Comparison of ENCODE assay signal across 24 cellular contexts in the genomic region with DNA sequence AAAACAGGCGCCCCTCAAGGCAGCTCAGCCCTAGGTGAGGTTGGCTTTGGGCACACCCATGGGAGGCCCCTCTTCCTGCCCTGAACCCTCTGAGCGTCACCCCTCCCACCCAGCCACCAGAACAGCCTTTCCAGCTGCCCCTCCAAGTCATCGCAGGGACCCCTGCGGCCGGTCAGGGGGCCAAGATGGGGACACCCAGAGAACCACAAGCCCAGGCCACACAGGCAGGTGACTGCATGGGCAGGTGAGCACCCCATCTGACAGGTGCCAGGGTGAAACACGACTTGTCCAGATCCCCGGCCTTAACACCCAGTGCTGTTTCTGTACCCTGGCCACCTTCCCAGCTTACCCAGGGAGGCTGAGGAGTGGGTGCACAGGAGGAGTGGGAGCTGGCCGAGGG. TPM values are rescaled to one million over a fixed set of nuclear protein-coding genes. Genes with fewer than 3 reads are reported as not detected.
DNase-seq lines count a peak whose midpoint lies in the region; ATAC-seq and TF ChIP-seq lines count a peak whose summit lies in the region.
"Had no signal": no experiment of that assay in that cellular context is flagged by ENCODE, and none has a peak within 500 bp of the region (broad histone marks: within the 10 kb centered on the region; RNA-seq: fewer than 3 reads in every experiment).

No MANE protein-coding gene starts in this region.

- CTCF ChIA-PET in HCT116 (lab: Charles Lee) = no interaction called here

- DNase-seq in HCT116 (ENCODE audit: low read depth, low spot score) (no peak), body of pancreas (no peak), left lobe of liver (ENCODE audit: low spot score) (no peak), cortex of kidney (lab: John Stamatoyannopoulos, UW) (no peak), cerebellar nuclear complex (lab: John Stamatoyannopoulos, UW) (no peak), posterior vena cava (ENCODE audit: low spot score) (no peak), KG1 (lab: John Stamatoyannopoulos, UW) (no peak)
- DNase-seq: activated CD4-positive, alpha-beta T cell treated with anti-CD3 and anti-CD28 coated beads for 36 hours; activated CD8-positive, alpha-beta T cell treated with anti-CD3 and anti-CD28 coated beads, Interleukin-2, amount 10 ng/mL, durations not matched to agents 7 days and 5 days; activated gamma-delta T cell; activated naive CD8-positive, alpha-beta T cell treated with anti-CD3 and anti-CD28 coated beads, Interleukin-2, amount 10 ng/mL, durations not matched to agents 7 days and 5 days; activated T-cell treated with anti-CD3 and anti-CD28 coated beads for 4 hours; CD4-positive, CD25-positive, alpha-beta regulatory T cell; naive B cell; NCI-H1436; NCI-H2081 treated with DMSO at 0.1 percent for 48 hours; NCI-H446 treated with DMSO at 0.1 percent for 48 hours; occipital lobe; small intestine; stimulated activated CD4-positive, alpha-beta T cell treated with anti-CD3 and anti-CD28 coated beads, Interleukin-2, amount 100 ng/mL, for 24 hours; T-helper 2 cell had no signal

- RAD21 ChIA-PET in HCT116 (lab: Charles Lee; ENCODE audit: low non-redundant PET in 1 of 2, low total read pairs in 2 of 2, uncharacterized antibody in 2 of 2, unreplicated experiment in 2 of 2) = no interaction called here

- no peak for TF ChIP-seq RAD21 in HCT116 (IDR thresholded peaks at IDR 0.05; ENCODE audit: low read depth)

- H3K4me1 ChIP-seq in HCT116 (ENCODE audit: control insufficient read depth in 1 of 2, insufficient read depth in 2 of 2, low read length in 2 of 2) (peaks cover 20 to 23% of the 10 kb centered on the region in 2 experiments), body of pancreas (peaks cover 33% of the 10 kb centered on the region), subcutaneous abdominal adipose tissue (ENCODE audit: control insufficient read depth in 5 of 5, insufficient read depth in 5 of 5, low read length in 5 of 5) (peaks cover 5 to 69% (median 50%) of the 10 kb centered on the region in 5 donors)
- H3K4me1 ChIP-seq: HAP-1 had no signal

- 0 out of 2 replicates have a peak overlapping the region, but pooled peaks have one; percentile 79 for H3K4me2 ChIP-seq in HCT116 (ENCODE audit: low read length)
- H3K4me2 ChIP-seq: KMS-11 had no signal

- no peaks in the 10 kb centered on the region for H3K36me3 ChIP-seq in HCT116 (ENCODE audit: control insufficient read depth in 1 of 2, insufficient read depth in 2 of 2, low read length in 2 of 2)
- H3K36me3 ChIP-seq in body of pancreas (replicated peaks in 1 of 2; ENCODE audit: insufficient read depth in 1 of 2, low read depth in 2 of 2) = no peaks in the 10 kb centered on the region
- H3K36me3 ChIP-seq in subcutaneous abdominal adipose tissue (ENCODE audit: control insufficient read depth in 5 of 5, insufficient read depth in 5 of 5, low read length in 5 of 5) = no peaks in the 10 kb centered on the region
- H3K36me3 ChIP-seq: HAP-1 had no signal

- H3K9me3 ChIP-seq in HCT116 (ENCODE audit: control insufficient read depth in 1 of 2, insufficient read depth in 1 of 2, low read depth in 1 of 2, low read length in 2 of 2) = no peaks in the 10 kb centered on the region
- no peaks in the 10 kb centered on the region for H3K9me3 ChIP-seq in body of pancreas
- no peaks in the 10 kb centered on the region for H3K9me3 ChIP-seq in subcutaneous abdominal adipose tissue (ENCODE audit: control insufficient read depth in 5 of 5, low read length in 5 of 5)
- H3K9me3 ChIP-seq: HAP-1 had no signal

- H3K27ac ChIP-seq in HCT116 (ENCODE audit: low read depth, low read length) (no peak overlapping the region), body of pancreas (peak overlapping the region in 3 of 4 donors; percentile 38 to 68 (median 62)), subcutaneous abdominal adipose tissue (ENCODE audit: low read depth, low read length) (peak overlapping the region; percentile 30)
- H3K27ac ChIP-seq: KMS-11 had no signal

- TF ChIP-seq CTCF in HCT116 (IDR thresholded peaks at IDR 0.05 in 2 of 3, conservative IDR thresholded peaks at IDR 0.05 in 1 of 3; ENCODE audit: borderline replicate concordance in 1 of 3, insufficient read depth in 1 of 3, low read depth in 2 of 3, low read length in 2 of 3) (no peak), body of pancreas (IDR thresholded peaks at IDR 0.05) (no peak)

- no peak overlapping the region for H2AFZ ChIP-seq in HCT116 (ENCODE audit: low read depth, low read length, poor library complexity, severe bottlenecking)

- ATAC-seq in HCT116 = no peak
- ATAC-seq in body of pancreas = no peak
- ATAC-seq in left lobe of liver = peak; percentile 8
- ATAC-seq: activated CD4-positive, alpha-beta T cell treated with anti-CD3 and anti-CD28 coated beads for 36 hours; activated CD8-positive, alpha-beta T cell treated with anti-CD3 and anti-CD28 coated beads, Interleukin-2, amount 10 ng/mL, durations not matched to agents 7 days and 5 days had no signal

- POLR2A ChIA-PET in HCT116 (lab: Charles Lee) = no interaction called here

- H4K20me1 ChIP-seq in HCT116 (ENCODE audit: insufficient read depth) = no peaks in the 10 kb centered on the region

- no TSS peak for BruUV-seq in HCT116 (replicated peaks; lab: Mats Ljungman, UMichigan)

- H3K9ac ChIP-seq in HCT116 (ENCODE audit: low read length) (no peak overlapping the region), subcutaneous abdominal adipose tissue (ENCODE audit: low read length in 5 of 5) (peak overlapping the region in 1 of 5 donors; percentile 19)
- H3K9ac ChIP-seq: KMS-11 had no signal

- intact Hi-C loops in HCT116 (cut with micrococcal nuclease) (no loop called here), body of pancreas (cut with DNase I) (loop anchor here (5.0 kb wide), 1 partner anchor 47 kb away; no protein-coding TSS in a partner anchor), posterior vena cava (cut with DNase I) (no loop called here)

- H3K27me3 ChIP-seq in HCT116 (ENCODE audit: insufficient read depth, low read length) (no peaks in the 10 kb centered on the region), body of pancreas (no peaks in the 10 kb centered on the region), subcutaneous abdominal adipose tissue (ENCODE audit: control insufficient read depth in 5 of 5, insufficient read depth in 4 of 5, low read length in 5 of 5) (no peaks in the 10 kb centered on the region)

- no peaks in the 10 kb centered on the region for H3K79me2 ChIP-seq in HCT116 (ENCODE audit: insufficient read depth, low read length)

- H3K4me3 ChIP-seq in HCT116 (replicated peaks in 1 of 2; ENCODE audit: low read depth in 1 of 2, low read length in 2 of 2) (no peak overlapping the region), body of pancreas (no peak overlapping the region), subcutaneous abdominal adipose tissue (ENCODE audit: low read depth in 1 of 5, low read length in 5 of 5) (no peak overlapping the region)
- H3K4me3 ChIP-seq: HAP-1 had no signal

- 90 to 100% methylated on average over 3 to 8 of the region's 8 CpGs for WGBS in body of pancreas, 2 donors

- no peak for TF ChIP-seq POLR2A in HCT116 (IDR thresholded peaks at IDR 0.05; ENCODE audit: borderline replicate concordance, extremely low read depth, insufficient read depth, insufficient read length)
- no peak for TF ChIP-seq POLR2A in body of pancreas (IDR thresholded peaks at IDR 0.05)

- H3K9me2 ChIP-seq in HCT116 (ENCODE audit: insufficient read depth) = no peaks in the 10 kb centered on the region

TF ChIP-seq in HCT116, 20 proteins besides CTCF, POLR2A, EP300 and RAD21 (continues in another document):
- TF ChIP-seq SRF (IDR thresholded peaks at IDR 0.05; ENCODE audit: low read depth) (no peak), CBX3 (IDR thresholded peaks at IDR 0.05; ENCODE audit: low read depth) (no peak), YY1 (IDR thresholded peaks at IDR 0.05; ENCODE audit: extremely low read depth, insufficient replicate concordance, low read depth, low read length) (no peak), JUND (IDR thresholded peaks at IDR 0.05) (no peak), SP1 (IDR thresholded peaks at IDR 0.05; ENCODE audit: low read depth) (no peak), ELF1 (IDR thresholded peaks at IDR 0.05; ENCODE audit: borderline replicate concordance, low read depth) (no peak), POLR2AphosphoS5 (IDR thresholded peaks at IDR 0.05; ENCODE audit: low read depth, low read length) (no peak)
- TF ChIP-seq, protein P1, sequence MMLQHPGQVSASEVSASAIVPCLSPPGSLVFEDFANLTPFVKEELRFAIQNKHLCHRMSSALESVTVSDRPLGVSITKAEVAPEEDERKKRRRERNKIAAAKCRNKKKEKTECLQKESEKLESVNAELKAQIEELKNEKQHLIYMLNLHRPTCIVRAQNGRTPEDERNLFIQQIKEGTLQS (IDR thresholded peaks at IDR 0.05) = no peak
- TF ChIP-seq, protein P2, sequence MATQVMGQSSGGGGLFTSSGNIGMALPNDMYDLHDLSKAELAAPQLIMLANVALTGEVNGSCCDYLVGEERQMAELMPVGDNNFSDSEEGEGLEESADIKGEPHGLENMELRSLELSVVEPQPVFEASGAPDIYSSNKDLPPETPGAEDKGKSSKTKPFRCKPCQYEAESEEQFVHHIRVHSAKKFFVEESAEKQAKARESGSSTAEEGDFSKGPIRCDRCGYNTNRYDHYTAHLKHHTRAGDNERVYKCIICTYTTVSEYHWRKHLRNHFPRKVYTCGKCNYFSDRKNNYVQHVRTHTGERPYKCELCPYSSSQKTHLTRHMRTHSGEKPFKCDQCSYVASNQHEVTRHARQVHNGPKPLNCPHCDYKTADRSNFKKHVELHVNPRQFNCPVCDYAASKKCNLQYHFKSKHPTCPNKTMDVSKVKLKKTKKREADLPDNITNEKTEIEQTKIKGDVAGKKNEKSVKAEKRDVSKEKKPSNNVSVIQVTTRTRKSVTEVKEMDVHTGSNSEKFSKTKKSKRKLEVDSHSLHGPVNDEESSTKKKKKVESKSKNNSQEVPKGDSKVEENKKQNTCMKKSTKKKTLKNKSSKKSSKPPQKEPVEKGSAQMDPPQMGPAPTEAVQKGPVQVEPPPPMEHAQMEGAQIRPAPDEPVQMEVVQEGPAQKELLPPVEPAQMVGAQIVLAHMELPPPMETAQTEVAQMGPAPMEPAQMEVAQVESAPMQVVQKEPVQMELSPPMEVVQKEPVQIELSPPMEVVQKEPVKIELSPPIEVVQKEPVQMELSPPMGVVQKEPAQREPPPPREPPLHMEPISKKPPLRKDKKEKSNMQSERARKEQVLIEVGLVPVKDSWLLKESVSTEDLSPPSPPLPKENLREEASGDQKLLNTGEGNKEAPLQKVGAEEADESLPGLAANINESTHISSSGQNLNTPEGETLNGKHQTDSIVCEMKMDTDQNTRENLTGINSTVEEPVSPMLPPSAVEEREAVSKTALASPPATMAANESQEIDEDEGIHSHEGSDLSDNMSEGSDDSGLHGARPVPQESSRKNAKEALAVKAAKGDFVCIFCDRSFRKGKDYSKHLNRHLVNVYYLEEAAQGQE (IDR thresholded peaks at IDR 0.05; ENCODE audit: low read depth) = no peak

RNA-seq across cellular contexts. Expression of a gene that starts 24.6 kb away (rescaled TPM):
- total RNA-seq in HCT116 (2021; ENCODE audit: unreplicated experiment) (25.8 TPM), body of pancreas (10 to 100 TPM; 29.3 to 62.3 TPM), left lobe of liver (42.5 TPM), posterior vena cava (10 to 100 TPM; 15.9 to 18.6 TPM)
- polyA plus RNA-seq in HCT116 (2012) = 11.4 and 13.3 TPM in 2 replicates

RNA-seq across cellular contexts. Expression of a gene that starts 58.1 kb away (rescaled TPM):
- total RNA-seq in HCT116 (2021; ENCODE audit: unreplicated experiment) = 19.6 TPM
- 21.9 and 26.8 TPM in 2 replicates for polyA plus RNA-seq in HCT116 (2012)
- total RNA-seq in body of pancreas = 1 to 10 TPM in 1 of 2 donors, under 1 TPM in 1; 0.66 to 3.6 TPM
- 8.4 TPM for total RNA-seq in left lobe of liver
- 1 to 10 TPM; 2.6 to 2.8 TPM for total RNA-seq in posterior vena cava
